ENCODE assay signal across 11 cellular contexts in genomic region chr18:59024829-59025228, GRCh38.
DNase-seq lines count a peak whose midpoint lies in the region; ATAC-seq and TF ChIP-seq lines count a peak whose summit lies in the region.
"Had no signal": no experiment of that assay in that cellular context is flagged by ENCODE, and none has a peak within 500 bp of the region (broad histone marks: within the 10 kb centered on the region; RNA-seq: fewer than 3 reads in every experiment).

No MANE protein-coding gene starts in this region.

- intact Hi-C loops in spleen (cut with DNase I; ENCODE audit: low total_unique reads), result no loop called here
- intact Hi-C loops in testis (cut with DNase I; ENCODE audit: low total_unique reads), result no loop called here

- TF ChIP-seq CTCF in HEK293 (tag by site-specific recombination; IDR thresholded peaks at IDR 0.05) (no peak), right atrium auricular region (IDR thresholded peaks at IDR 0.05) (no peak), spleen (IDR thresholded peaks at IDR 0.05 in 8 of 11, conservative IDR thresholded peaks at IDR 0.05 in 3 of 11) (no peak), testis (IDR thresholded peaks at IDR 0.05) (no peak)

- TF ChIP-seq POLR2A in spleen (IDR thresholded peaks at IDR 0.05) (no peak), testis (IDR thresholded peaks at IDR 0.05) (no peak)

- peak; percentile 22 for DNase-seq in brain pericyte (ENCODE audit: low read depth, low spot score)
- DNase-seq in right atrium auricular region (ENCODE audit: low spot score), result no peak
- DNase-seq in spleen, result no peak
- DNase-seq in UCSD-AML1 (lab: John Stamatoyannopoulos, UW; ENCODE audit: unreplicated experiment), result no peak
- no peak for DNase-seq in testis
- DNase-seq: activated CD4-positive, alpha-beta T cell treated with anti-CD3 and anti-CD28 coated beads, Interleukin-2, amount 50 U/mL, for 4 hours; activated naive CD4-positive, alpha-beta T cell; ovary had no signal

- 74 to 88% (median 77%) methylated on average over 3 of the region's 3 CpGs for WGBS in spleen, 5 donors
- WGBS in testis, 2 donors, result 48 to 50% methylated on average over 3 of the region's 3 CpGs

- no peaks in the 10 kb centered on the region for H3K27me3 ChIP-seq in right atrium auricular region
- H3K27me3 ChIP-seq in spleen (replicated peaks in 1 of 7), result no peaks in the 10 kb centered on the region
- H3K27me3 ChIP-seq in testis, result no peaks in the 10 kb centered on the region
- H3K27me3 ChIP-seq: ovary had no signal

- no peak overlapping the region for H3K4me3 ChIP-seq in HEK293 (ENCODE audit: low read depth, low read length)
- H3K4me3 ChIP-seq in right atrium auricular region, result no peak overlapping the region
- H3K4me3 ChIP-seq in spleen, result no peak overlapping the region
- H3K4me3 ChIP-seq in testis, result no peak overlapping the region
- H3K4me3 ChIP-seq: ovary had no signal

- H3K4me1 ChIP-seq in HEK293 (ENCODE audit: control insufficient read depth, insufficient read depth, low read length), result no peaks in the 10 kb centered on the region; the same call in 1 of the 2 replicates
- H3K4me1 ChIP-seq in right atrium auricular region, result peaks cover 0 to 36% of the 10 kb centered on the region in 2 donors
- no peaks in the 10 kb centered on the region for H3K4me1 ChIP-seq in spleen
- peaks cover 4% of the 10 kb centered on the region for H3K4me1 ChIP-seq in testis

- H3K36me3 ChIP-seq in HEK293 (ENCODE audit: control insufficient read depth in 2 of 2, insufficient read depth in 1 of 2, low read length in 2 of 2) (no peaks in the 10 kb centered on the region), right atrium auricular region (no peaks in the 10 kb centered on the region), spleen (no peaks in the 10 kb centered on the region), testis (ENCODE audit: low read depth, missing control alignments) (no peaks in the 10 kb centered on the region)
- H3K36me3 ChIP-seq: ovary had no signal

- ATAC-seq in HG03521 (IDR thresholded peaks at IDR 0.05; ENCODE audit: unreplicated experiment), result no peak
- ATAC-seq in GM18867 (IDR thresholded peaks at IDR 0.05; ENCODE audit: unreplicated experiment), result no peak

- H3K27ac ChIP-seq in HEK293 (ENCODE audit: extremely low read depth, low read depth, low read length) (no peak overlapping the region), right atrium auricular region (peak overlapping the region; percentile 48 to 71), spleen (peak overlapping the region in 7 of 8 donors; percentile 1 to 40 (median 21)), testis (peak overlapping the region in 1 of 2 donors; percentile 2)

- CTCF ChIA-PET in HEK293 (lab: Yijun Ruan, JAX), result interaction anchor here (1.3 to 1.7 kb wide), 2 partner anchors 256 to 261 kb away, joined by 4 to 5 read pairs; no protein-coding TSS in a partner anchor

- H3K9me3 ChIP-seq in HEK293 (ENCODE audit: control insufficient read depth, insufficient read depth, low read depth, low read length) (no peaks in the 10 kb centered on the region), right atrium auricular region (no peaks in the 10 kb centered on the region), spleen (peaks cover 0 to 4% (median 0%) of the 10 kb centered on the region in 8 donors), testis (no peaks in the 10 kb centered on the region)
- H3K9me3 ChIP-seq: ovary had no signal

- POLR2A ChIA-PET in HEK293 (lab: Yijun Ruan, JAX), result interaction anchor here (0.5 kb wide), 1 partner anchor 16 kb away, joined by 3 read pairs; no protein-coding TSS in a partner anchor

TF ChIP-seq in HEK293, 187 proteins besides CTCF, POLR2A, EP300 and RAD21:
- TF ChIP-seq ZNF449 (tag by site-specific recombination; IDR thresholded peaks at IDR 0.05) (peak; percentile 45; the same call in 1 of the 2 replicates), GLIS2 (tag by site-specific recombination; IDR thresholded peaks at IDR 0.05) (no peak)
